ENCODE assay signal across 17 cellular contexts in genomic region chrX:72685018-72685417, GRCh38.
"Had no signal": no experiment of that assay in that cellular context is flagged by ENCODE, and none has a peak within 500 bp of the region (broad histone marks: within the 10 kb centered on the region; RNA-seq: fewer than 3 reads in every experiment).

No MANE protein-coding gene starts in this region.

- H3K27ac Mint-ChIP-seq: activated CD4-positive, alpha-beta T cell treated with anti-CD3 and anti-CD28 coated beads for 36 hours; activated naive CD4-positive, alpha-beta T cell treated with anti-CD3 and anti-CD28 coated beads, Interleukin-2, amount 50 U/mL, for 72 hours; activated T-helper 1 cell treated with anti-CD3 and anti-CD28 coated beads, Interleukin-12 subunit alpha, Interleukin-12 subunit beta, Interleukin-2, Interleukin-4 antibody, amounts not matched to agents 30 ng/mL and 10 ng/mL and 1 ng/mL, durations not matched to agents 14 hours and 24 hours and 36 hours; memory B cell; stimulated activated naive CD8-positive, alpha-beta T cell treated with anti-CD3 and anti-CD28 coated beads, Interleukin-15, Interleukin-2, amounts not matched to agents 100 ng/mL and 50 ng/mL, for 24 hours; WTC11 had no signal

- H3K9me3 Mint-ChIP-seq: activated naive CD4-positive, alpha-beta T cell treated with anti-CD3 and anti-CD28 coated beads, Interleukin-2, amount 50 U/mL, for 72 hours; activated T-helper 1 cell treated with anti-CD3 and anti-CD28 coated beads, Interleukin-12 subunit alpha, Interleukin-12 subunit beta, Interleukin-2, Interleukin-4 antibody, amounts not matched to agents 30 ng/mL and 10 ng/mL and 1 ng/mL, durations not matched to agents 14 hours and 24 hours and 36 hours; memory B cell; stimulated activated naive CD8-positive, alpha-beta T cell treated with anti-CD3 and anti-CD28 coated beads, Interleukin-15, Interleukin-2, amounts not matched to agents 100 ng/mL and 50 ng/mL, for 24 hours had no signal

- H3K27me3 Mint-ChIP-seq: activated CD4-positive, alpha-beta T cell treated with anti-CD3 and anti-CD28 coated beads for 36 hours; memory B cell; stimulated activated naive CD8-positive, alpha-beta T cell treated with anti-CD3 and anti-CD28 coated beads, Interleukin-15, Interleukin-2, amounts not matched to agents 100 ng/mL and 50 ng/mL, for 24 hours had no signal

- H3K36me3 ChIP-seq: adrenal gland, gastroesophageal sphincter, transverse colon had no signal

- H3K4me3 Mint-ChIP-seq: activated CD4-positive, alpha-beta T cell treated with anti-CD3 and anti-CD28 coated beads for 36 hours; activated T-helper 1 cell treated with anti-CD3 and anti-CD28 coated beads, Interleukin-12 subunit alpha, Interleukin-12 subunit beta, Interleukin-2, Interleukin-4 antibody, amounts not matched to agents 30 ng/mL and 10 ng/mL and 1 ng/mL, durations not matched to agents 14 hours and 24 hours and 36 hours; memory B cell; stimulated activated naive CD8-positive, alpha-beta T cell treated with anti-CD3 and anti-CD28 coated beads, Interleukin-15, Interleukin-2, amounts not matched to agents 100 ng/mL and 50 ng/mL, for 24 hours; WTC11 had no signal

- H3K36me3 Mint-ChIP-seq: memory B cell had no signal

- H3K27ac ChIP-seq: adrenal gland, gastroesophageal sphincter, heart right ventricle, psoas muscle, transverse colon had no signal

- H3K9me3 ChIP-seq: adrenal gland, gastroesophageal sphincter, heart right ventricle, psoas muscle, transverse colon had no signal

- H3K4me3 ChIP-seq: adrenal gland, gastroesophageal sphincter, heart right ventricle, psoas muscle, transverse colon had no signal

- H3K4me1 Mint-ChIP-seq: memory B cell had no signal

- DNase-seq: activated CD4-positive, alpha-beta T cell treated with anti-CD3 and anti-CD28 coated beads for 36 hours; activated CD4-positive, alpha-beta T cell treated with anti-CD3 and anti-CD28 coated beads, Interleukin-2, amount 50 U/mL, for 48 hours; activated gamma-delta T cell treated with Interleukin-2 at 50 U/mL for 16 hours; adrenal gland; heart right ventricle; left ventricle myocardium superior; occipital lobe; psoas muscle; right cardiac atrium; stimulated activated CD4-positive, alpha-beta T cell treated with anti-CD3 and anti-CD28 coated beads, Interleukin-2, amount 100 ng/mL, for 48 hours; transverse colon had no signal

- H3K4me1 ChIP-seq: adrenal gland, gastroesophageal sphincter, heart right ventricle, psoas muscle, transverse colon had no signal

- ATAC-seq: activated CD4-positive, alpha-beta T cell treated with anti-CD3 and anti-CD28 coated beads for 36 hours; activated naive CD4-positive, alpha-beta T cell treated with anti-CD3 and anti-CD28 coated beads, Interleukin-2, amount 50 U/mL, for 72 hours; gastroesophageal sphincter; heart right ventricle; left ventricle myocardium superior; psoas muscle; right cardiac atrium; WTC11 had no signal

- H3K27me3 ChIP-seq: adrenal gland, gastroesophageal sphincter, transverse colon had no signal
